8 cellular contexts compared by ENCODE assay signal in the genomic region with DNA sequence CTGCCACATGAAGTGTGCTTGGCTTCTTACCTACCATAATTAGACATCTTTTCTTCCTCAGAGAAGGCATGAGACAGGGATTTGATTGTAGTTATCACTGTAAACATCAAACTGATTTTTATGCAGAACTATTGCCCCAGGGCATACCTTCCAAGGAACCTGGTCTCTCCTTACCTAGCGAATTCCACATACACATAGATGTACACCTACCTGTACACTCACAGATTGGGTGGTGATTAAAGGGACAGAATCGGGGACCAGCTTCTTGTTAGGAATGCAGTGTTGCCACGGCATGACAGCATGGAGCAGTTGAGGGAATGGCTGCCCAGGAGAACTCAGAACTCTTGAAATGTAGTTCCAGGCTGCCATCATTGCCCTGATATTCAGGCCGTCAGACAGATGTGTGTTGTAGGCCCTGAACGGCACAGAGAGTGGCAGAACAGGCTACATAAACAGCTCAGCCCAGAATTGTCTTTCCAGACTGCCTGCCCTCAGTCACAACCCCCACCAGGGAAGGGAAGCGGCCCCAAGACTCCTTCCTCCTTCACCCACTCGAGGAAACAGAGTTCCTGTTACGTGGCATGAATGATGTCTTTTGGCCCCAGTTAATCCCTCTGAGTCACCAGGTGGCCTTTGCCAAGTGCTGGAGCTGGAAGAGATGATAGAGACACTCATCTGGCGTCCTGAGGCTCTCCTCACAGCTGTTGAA. TPM values are rescaled to one million over a fixed set of nuclear protein-coding genes. Genes with fewer than 3 reads are reported as not detected.
DNase-seq lines count a peak whose midpoint lies in the region; ATAC-seq and TF ChIP-seq lines count a peak whose summit lies in the region.

No MANE protein-coding gene starts in this region.

- peak; percentile 40 to 86 for TF ChIP-seq EP300 in tibial nerve (IDR thresholded peaks at IDR 0.05)

- TF ChIP-seq CTCF in 22Rv1 (IDR thresholded peaks at IDR 0.05) (no peak), breast epithelium (IDR thresholded peaks at IDR 0.05) (no peak), right lobe of liver (IDR thresholded peaks at IDR 0.05) (no peak), tibial nerve (IDR thresholded peaks at IDR 0.05) (no peak)

- H3K4me3 ChIP-seq in breast epithelium, result peak overlapping the region in 1 of 3 donors; percentile 22
- H3K4me3 ChIP-seq in right lobe of liver, result no peak overlapping the region
- no peak overlapping the region for H3K4me3 ChIP-seq in tibial nerve

- H3K4me1 ChIP-seq in breast epithelium (peaks cover 40 to 50% of the 10 kb centered on the region in 2 donors), right lobe of liver (peaks cover 0 to 46% (median 13%) of the 10 kb centered on the region in 4 donors), tibial nerve (peaks cover 5 to 93% (median 70%) of the 10 kb centered on the region in 4 donors)

- TF ChIP-seq POLR2A in breast epithelium (IDR thresholded peaks at IDR 0.05) (no peak), right lobe of liver (IDR thresholded peaks at IDR 0.05) (no peak), tibial nerve (IDR thresholded peaks at IDR 0.05) (no peak)

- H3K27me3 ChIP-seq in breast epithelium (no peaks in the 10 kb centered on the region), right lobe of liver (no peaks in the 10 kb centered on the region), tibial nerve (no peaks in the 10 kb centered on the region)

- H3K36me3 ChIP-seq in breast epithelium (no peaks in the 10 kb centered on the region), right lobe of liver (peaks cover 0 to 15% (median 3%) of the 10 kb centered on the region in 4 donors), tibial nerve (peaks cover 0 to 23% (median 0%) of the 10 kb centered on the region in 3 donors)

- H3K27ac ChIP-seq in 22Rv1 (peak overlapping the region; percentile 40), breast epithelium (peak overlapping the region; percentile 96 to 99), right lobe of liver (peak overlapping the region; percentile 89 to 93 (median 92)), tibial nerve (peak overlapping the region; percentile 85 to 94 (median 90))

- 51% methylated on average over 3 of the region's 9 CpGs for WGBS in right lobe of liver (ENCODE audit: insufficient coverage, low coverage, low lambda C conversion rate, missing lambda C conversion rate)
- 31 to 32% methylated on average over 9 of the region's 9 CpGs for WGBS in tibial nerve, 2 donors

- intact Hi-C loops in breast epithelium (cut with DNase I; ENCODE audit: low total_unique reads) (no loop called here), right lobe of liver (cut with DNase I) (loop anchor here (5.0 to 10.0 kb wide), 2 partner anchors 101 to 193 kb away; no protein-coding TSS in a partner anchor)

- peak; percentile 24 to 45 (median 38) for ATAC-seq in right lobe of liver
- no peak for ATAC-seq in HG03025 (IDR thresholded peaks at IDR 0.05; ENCODE audit: low FRiP score, unreplicated experiment)
- ATAC-seq in GM19467 (IDR thresholded peaks at IDR 0.05; ENCODE audit: unreplicated experiment), result no peak
- no peak for ATAC-seq in HG03095 (IDR thresholded peaks at IDR 0.05; ENCODE audit: unreplicated experiment)

- H3K9me3 ChIP-seq in breast epithelium (no peaks in the 10 kb centered on the region), right lobe of liver (no peaks in the 10 kb centered on the region), tibial nerve (no peaks in the 10 kb centered on the region)

- DNase-seq in KG1 (lab: John Stamatoyannopoulos, UW), result peak; percentile 37
- DNase-seq in breast epithelium (ENCODE audit: low spot score in 2 of 2), result peak; percentile 63 to 89
- peak in 1 of 3 donors; percentile 74 for DNase-seq in right lobe of liver
- peak; percentile 69 to 86 for DNase-seq in tibial nerve (ENCODE audit: low spot score in 2 of 2)

RNA-seq across cellular contexts. Expression of a gene that starts 17.8 kb away (rescaled TPM):
- total RNA-seq in breast epithelium (100 to 1,000 TPM in 1 of 3 donors, 10 to 100 TPM in 2; 42.9 to 101 (median 48.4) TPM), right lobe of liver (10 to 100 TPM; 36.4 to 81.6 (median 43.7) TPM), tibial nerve (100 to 1,000 TPM in 1 of 4 donors, 10 to 100 TPM in 3; 52.3 to 115 (median 67.3) TPM)

RNA-seq across cellular contexts. Expression of a gene that starts 34.5 kb away (rescaled TPM):
- 1 to 10 TPM; 1.2 to 5.6 (median 1.8) TPM for total RNA-seq in breast epithelium
- 1 to 10 TPM in 1 of 6 experiments, under 1 TPM in 5; 0.31 to 1.1 (median 0.87) TPM for total RNA-seq in right lobe of liver
- total RNA-seq in tibial nerve, result 1 to 10 TPM in 3 of 4 donors, under 1 TPM in 1; 0.78 to 4.4 (median 3.7) TPM

RNA-seq across cellular contexts. Expression of a gene that starts 43.7 kb away (rescaled TPM):
- 10 to 100 TPM; 21.4 to 48.1 (median 26.9) TPM for total RNA-seq in breast epithelium
- total RNA-seq in right lobe of liver, result 10 to 100 TPM; 48.1 to 70.5 (median 60.9) TPM
- 10 to 100 TPM; 22.9 to 33.9 (median 25.5) TPM for total RNA-seq in tibial nerve

RNA-seq across cellular contexts. Expression of a gene that starts 48.7 kb away (rescaled TPM):
- total RNA-seq in breast epithelium (10 to 100 TPM; 27.2 to 49.8 (median 39.4) TPM), right lobe of liver (10 to 100 TPM; 34.5 to 46.2 (median 35.2) TPM), tibial nerve (10 to 100 TPM; 31.8 to 44.4 (median 39.1) TPM)

RNA-seq across cellular contexts. Expression of a gene that starts 59.3 kb away (rescaled TPM):
- total RNA-seq in breast epithelium (1 to 10 TPM; 3.3 to 4.2 (median 3.5) TPM), right lobe of liver (1 to 10 TPM in 2 of 6 experiments, under 1 TPM in 4; 0.26 to 2.4 (median 0.76) TPM), tibial nerve (1 to 10 TPM; 4.9 to 9.0 (median 7.4) TPM)

Comparison
In these comparisons a context has a peak if more than half of its experiments do, and no peak if none do; other contexts are left out.
1. H3K27ac ChIP-seq: peak in every context shown above with its lines; median percentile 98 in breast epithelium; 92 in right lobe of liver; 90 in tibial nerve; 40 in 22Rv1.
2. ATAC-seq: peak in right lobe of liver (4 of 4); none in HG03025 (single experiment), GM19467 (single experiment) and HG03095 (single experiment).